In genomic region chr1:211279340-211279739, GRCh38 we compare ENCODE assay signal across 23 cellular contexts.
"Had no signal": no experiment of that assay in that cellular context is flagged by ENCODE, and none has a peak within 500 bp of the region (broad histone marks: within the 10 kb centered on the region; RNA-seq: fewer than 3 reads in every experiment).

No MANE protein-coding gene starts in this region.

- H3K4me1 ChIP-seq: prostate gland, right lobe of liver had no signal

- H3K4me3 ChIP-seq: heart left ventricle, lung, pancreas, prostate gland, right lobe of liver, stomach had no signal

- DNase-seq: effector memory CD4-positive, alpha-beta T cell; heart left ventricle; hippocampal formation; left colon; left ventricle myocardium superior; mesenchymal stem cell; midbrain; naive B cell; occipital lobe; pancreas; retina; right lobe of liver; stimulated activated CD4-positive, alpha-beta T cell treated with anti-CD3 and anti-CD28 coated beads, Interleukin-4, amount 100 ng/mL, for 1 hour; stimulated activated CD8-positive, alpha-beta memory T cell treated with anti-CD3 and anti-CD28 coated beads, Interleukin-4, amount 100 ng/mL, for 48 hours; stomach; trophoblast cell had no signal

- H3K27ac Mint-ChIP-seq: nephron; stimulated activated memory B cell treated with anti-CD40 and anti-IgM and Interleukin-4, amounts not matched to agents 10 μg/mL and 1 μg/mL and 100 μg/mL, for 72 hours had no signal

- H3K27ac ChIP-seq: heart left ventricle, pancreas, prostate gland, right lobe of liver, stomach had no signal

- H3K4me3 Mint-ChIP-seq: naive B cell; nephron; stimulated activated memory B cell treated with anti-CD40 and anti-IgM and Interleukin-4, amounts not matched to agents 10 μg/mL and 1 μg/mL and 100 μg/mL, for 72 hours had no signal

- H3K9me3 Mint-ChIP-seq: naive B cell; nephron; stimulated activated memory B cell treated with anti-CD40 and anti-IgM and Interleukin-4, amounts not matched to agents 10 μg/mL and 1 μg/mL and 100 μg/mL, for 72 hours had no signal

- H3K27me3 ChIP-seq: heart left ventricle, pancreas, right lobe of liver, stomach had no signal

- H3K36me3 ChIP-seq: prostate gland had no signal

- H3K9me3 ChIP-seq: heart left ventricle, pancreas, prostate gland, right lobe of liver, stomach had no signal

- FAIRE-seq: endometrium, frontal cortex, pancreas had no signal

- H3K27me3 Mint-ChIP-seq: naive B cell; stimulated activated memory B cell treated with anti-CD40 and anti-IgM and Interleukin-4, amounts not matched to agents 10 μg/mL and 1 μg/mL and 100 μg/mL, for 72 hours had no signal

- H3K36me3 Mint-ChIP-seq: naive B cell had no signal

- H3K4me1 Mint-ChIP-seq: naive B cell; nephron; stimulated activated memory B cell treated with anti-CD40 and anti-IgM and Interleukin-4, amounts not matched to agents 10 μg/mL and 1 μg/mL and 100 μg/mL, for 72 hours had no signal

- ATAC-seq: esophagus mucosa; left colon; left ventricle myocardium superior; pancreas; right lobe of liver; stimulated activated memory B cell treated with anti-CD40 and anti-IgM and Interleukin-4, amounts not matched to agents 10 μg/mL and 1 μg/mL and 100 μg/mL, for 72 hours had no signal
